In genomic region chr2:72289283-72289682, GRCh38 we compare ENCODE assay signal across 30 cellular contexts.
DNase-seq lines count a peak whose midpoint lies in the region; TF ChIP-seq lines count a peak whose summit lies in the region.
"Had no signal": no experiment of that assay in that cellular context is flagged by ENCODE, and none has a peak within 500 bp of the region (broad histone marks: within the 10 kb centered on the region; RNA-seq: fewer than 3 reads in every experiment).

No MANE protein-coding gene starts in this region.

- no peak for TF ChIP-seq CTCF in epithelial cell of esophagus (IDR thresholded peaks at IDR 0.05; ENCODE audit: insufficient read depth, low read depth, low read length, missing control alignments)

- H3K9me3 ChIP-seq in MG63 = no peaks in the 10 kb centered on the region
- H3K9me3 ChIP-seq: adrenal gland, colonic mucosa, HAP-1, psoas muscle had no signal

- H3K4me3 ChIP-seq in MG63 (no peak overlapping the region), epithelial cell of esophagus (ENCODE audit: low read length) (no peak overlapping the region)
- H3K4me3 ChIP-seq: adrenal gland, colonic mucosa, HAP-1, psoas muscle had no signal

- H3K27me3 ChIP-seq in MG63 = no peaks in the 10 kb centered on the region
- H3K27me3 ChIP-seq: adrenal gland, colonic mucosa had no signal

- peak; percentile 32 for DNase-seq in EH (ENCODE audit: low read depth)
- DNase-seq in MG63 = peak; percentile 26
- peak; percentile 31 for DNase-seq in epithelial cell of esophagus (ENCODE audit: low read depth)
- DNase-seq in myocyte (ENCODE audit: low read depth) = peak; percentile 42
- no peak for DNase-seq in NCI-H748 (lab: John Stamatoyannopoulos, UW; ENCODE audit: unreplicated experiment)
- DNase-seq in NCI-H1436 (lab: John Stamatoyannopoulos, UW) = no peak
- no peak for DNase-seq in NOMO-1 (lab: John Stamatoyannopoulos, UW; ENCODE audit: unreplicated experiment in 2 of 2)
- DNase-seq in NCI-H128 (lab: John Stamatoyannopoulos, UW; ENCODE audit: unreplicated experiment) = no peak
- DNase-seq: ACHN; activated CD4-positive, alpha-beta T cell treated with anti-CD3 and anti-CD28 coated beads, Interleukin-2, amount 10 ng/mL, durations not matched to agents 24 days and 14 days; activated naive CD4-positive, alpha-beta T cell; activated T-cell treated with anti-CD3 and anti-CD28 coated beads, Interleukin-2, amount 50 U/mL, for 24 hours; adrenal gland; CD4-positive, CD25-positive, alpha-beta regulatory T cell; colonic mucosa; effector memory CD4-positive, alpha-beta T cell; islet precursor cell; left ventricle myocardium superior; MV-4-11; naive thymus-derived CD4-positive, alpha-beta T cell; NCI-H187; NCI-H2171; NCI-H524; nucleus accumbens; psoas muscle; SIG-M5; stimulated activated CD4-positive, alpha-beta T cell treated with anti-CD3 and anti-CD28 coated beads, Interleukin-15, amount 100 ng/mL, for 24 hours; stimulated activated naive B cell treated with anti-CD40 and anti-IgM and Interleukin-4, amounts not matched to agents 10 μg/mL and 1 μg/mL and 100 μg/mL, for 72 hours; T-helper 9 cell had no signal

- no peaks in the 10 kb centered on the region for H3K36me3 ChIP-seq in MG63
- H3K36me3 ChIP-seq: adrenal gland, colonic mucosa, HAP-1 had no signal

Comparison
In these comparisons a context has a peak if more than half of its experiments do, and no peak if none do; other contexts are left out.
1. DNase-seq: peak in EH (single experiment), MG63 (single experiment), epithelial cell of esophagus (single experiment) and myocyte (single experiment); none in NCI-H748 (single experiment), NCI-H1436 (single experiment), NOMO-1 (0 of 2) and NCI-H128 (single experiment).